ENCODE assay signal across 5 cellular contexts in genomic region chr2:113566674-113567238, GRCh38.
DNase-seq lines count a peak whose midpoint lies in the region; ATAC-seq, FAIRE-seq and TF ChIP-seq lines count a peak whose summit lies in the region.
"Not testable (repeated sequence)": the region's sequence is repeated elsewhere in the genome, so short reads cannot be mapped to it uniquely, and the experiment has no call there.

No MANE protein-coding gene starts in this region.

- H4K20me1 ChIP-seq in K562 (replicated peaks; ENCODE audit: control insufficient read depth, insufficient read depth, low read length), result not testable (repeated sequence)

- not testable (repeated sequence) for H3K56ac ChIP-seq in mesendoderm (ENCODE audit: low read length)

- ATAC-seq in K562, result peak; percentile 30

- TF ChIP-seq EP300 in K562 (IDR thresholded peaks at IDR 0.05; ENCODE audit: low read length), result not testable (repeated sequence)

- not testable (repeated sequence) for H3K9ac ChIP-seq in K562 (ENCODE audit: insufficient read depth in 1 of 2, low read depth in 2 of 2, low read length in 2 of 2); mesendoderm (ENCODE audit: low read length)

- H3K36me3 ChIP-seq in A673 (ENCODE audit: insufficient read depth, low read length, poor library complexity, severe bottlenecking); K562 (ENCODE audit: control insufficient read depth, insufficient read depth, low read length); mesendoderm (ENCODE audit: control insufficient read depth, insufficient read depth, low read length): not testable (repeated sequence)

- POLR2A ChIA-PET in A673 (lab: Charles Lee; ENCODE audit: low non-redundant PET); K562 (lab: Yijun Ruan, JAX): not testable (repeated sequence)

- H2AFZ ChIP-seq in K562 (ENCODE audit: low read depth, low read length), result peak overlapping the region; percentile 42; the same call in 1 of the 2 replicates

- in situ Hi-C loops in K562 (cut with MboI), result not testable (repeated sequence)

- not testable (repeated sequence) for H2AK5ac ChIP-seq in mesendoderm (ENCODE audit: low read length)

- TF ChIP-seq POLR2A in K562 (conservative IDR thresholded peaks at IDR 0.05), result not testable (repeated sequence)

- not testable (repeated sequence) for H3K9me3 ChIP-seq in A673 (ENCODE audit: low read depth, low read length, poor library complexity, severe bottlenecking); K562 (replicated peaks; ENCODE audit: control insufficient read depth, insufficient read depth, low read depth, low read length)

- not testable (repeated sequence) for H4K5ac ChIP-seq in mesendoderm (ENCODE audit: low read length)

- H2BK120ac ChIP-seq in mesendoderm (ENCODE audit: low read depth, low read length), result not testable (repeated sequence)

- not testable (repeated sequence) for H3K4me2 ChIP-seq in K562 (ENCODE audit: insufficient read depth, low read length); mesendoderm (ENCODE audit: low read length)

- H3K4me3 ChIP-seq in A673 (ENCODE audit: low read depth, low read length, poor library complexity, severe bottlenecking); K562; choroid plexus epithelial cell (ENCODE audit: low read depth, low read length); mesendoderm (ENCODE audit: low read length): not testable (repeated sequence)

- H3K27ac ChIP-seq in A673 (ENCODE audit: low read depth, low read length, poor library complexity, severe bottlenecking); K562 (ENCODE audit: extremely low read depth, low read depth, low read length); mesendoderm (ENCODE audit: low read depth, low read length): not testable (repeated sequence)

- WGBS in K562 (ENCODE audit: insufficient coverage, low coverage, missing lambda C conversion rate), result 18% methylated on average over 5 of the region's 7 CpGs
- no CpG with 5 or more reads among the region's 7 CpGs for WGBS in mesendoderm (ENCODE audit: extremely low coverage, insufficient coverage, low lambda C conversion rate)

- CTCF ChIA-PET in A673 (lab: Charles Lee); K562 (lab: Yijun Ruan, JAX; ENCODE audit: low intra/inter-chr PET ratio): not testable (repeated sequence)

- H3K27me3 ChIP-seq in A673 (replicated peaks; ENCODE audit: insufficient read depth, low read depth, low read length, poor library complexity); K562 (ENCODE audit: control insufficient read depth in 2 of 2, insufficient read depth in 2 of 2, low read length in 2 of 2); mesendoderm (ENCODE audit: insufficient read depth, low read length, poor library complexity): not testable (repeated sequence)

- H2BK5ac ChIP-seq in mesendoderm (ENCODE audit: low read length), result not testable (repeated sequence)

- not testable (repeated sequence) for H2BK15ac ChIP-seq in mesendoderm (replicated peaks; ENCODE audit: low read depth)

- DNase-seq in A673 (ENCODE audit: low spot score) (peak; percentile 12), choroid plexus epithelial cell (ENCODE audit: low read depth) (peak; percentile 29), mesendoderm (peak; percentile 45), retina (peak; percentile 3)
- not testable (repeated sequence) for DNase-seq in K562 (ENCODE audit: extremely low read depth in 1 of 4, low spot score in 3 of 4)

- not testable (repeated sequence) for H3K4ac ChIP-seq in mesendoderm (ENCODE audit: low read depth, low read length)

- H3K23ac ChIP-seq in mesendoderm (ENCODE audit: low read length), result not testable (repeated sequence)

- not testable (repeated sequence) for H3K18ac ChIP-seq in mesendoderm (ENCODE audit: low read length)

- BruUV-seq in A673 (replicated peaks; lab: Mats Ljungman, UMichigan); K562 (replicated peaks; lab: Mats Ljungman, UMichigan): not testable (repeated sequence)

- not testable (repeated sequence) for H3K79me1 ChIP-seq in mesendoderm (ENCODE audit: low read length)

- H3K79me2 ChIP-seq in K562 (ENCODE audit: control insufficient read depth, insufficient read depth, low read length); mesendoderm (ENCODE audit: control insufficient read depth, insufficient read depth, low read length): not testable (repeated sequence)

- not testable (repeated sequence) for TF ChIP-seq RAD21 in K562 (CRISPR knock-in tag; conservative IDR thresholded peaks at IDR 0.05 in 1 of 2, IDR thresholded peaks at IDR 0.05 in 1 of 2)

- not testable (repeated sequence) for H3K9me1 ChIP-seq in K562 (ENCODE audit: control insufficient read depth, insufficient read depth, low read length)

- not testable (repeated sequence) for TF ChIP-seq CTCF in A673 (conservative IDR thresholded peaks at IDR 0.05; ENCODE audit: low read depth, low read length); K562 (IDR thresholded peaks at IDR 0.05 in 2 of 3, conservative IDR thresholded peaks at IDR 0.05 in 1 of 3; ENCODE audit: insufficient read depth in 2 of 3, low read depth in 1 of 3, low read length in 3 of 3); choroid plexus epithelial cell (conservative IDR thresholded peaks at IDR 0.05; ENCODE audit: low read depth, low read length)

- H4K8ac ChIP-seq in mesendoderm (ENCODE audit: low read depth, low read length), result not testable (repeated sequence)

- FAIRE-seq in K562 (lab: Jason Lieb, UNC), result not testable (repeated sequence)

- H3K4me1 ChIP-seq in A673 (ENCODE audit: insufficient read depth, low read length, poor library complexity, severe bottlenecking); K562 (replicated peaks in 1 of 2; ENCODE audit: control insufficient read depth in 2 of 2, insufficient read depth in 2 of 2, low read length in 2 of 2); mesendoderm (ENCODE audit: control insufficient read depth, low read depth, low read length): not testable (repeated sequence)

- intact Hi-C loops in A673 (cut with micrococcal nuclease; ENCODE audit: unreplicated experiment); K562 (cut with micrococcal nuclease): not testable (repeated sequence)

TF ChIP-seq in K562, 482 proteins besides CTCF, POLR2A, EP300 and RAD21 (continues in another document):
- TF ChIP-seq SMAD4 (CRISPR knock-in tag; conservative IDR thresholded peaks at IDR 0.05) (peak; percentile 83), GTF2A2 (tag; IDR thresholded peaks at IDR 0.05) (peak; percentile 27; the same call in 1 of the 2 replicates), ZNF592 (IDR thresholded peaks at IDR 0.05) (peak; percentile 77), ZNF583 (CRISPR knock-in tag; IDR thresholded peaks at IDR 0.05) (0 out of 2 replicates have a peak, but pooled peaks have one; percentile 13), DMBX1 (CRISPR knock-in tag; IDR thresholded peaks at IDR 0.05; ENCODE audit: borderline replicate concordance) (peak; percentile 70), CREB3 (tag; conservative IDR thresholded peaks at IDR 0.05; ENCODE audit: low read depth) (0 out of 2 replicates have a peak, but pooled peaks have one; percentile 61), CEBPG (tag; conservative IDR thresholded peaks at IDR 0.05 in 1 of 2, IDR thresholded peaks at IDR 0.05 in 1 of 2) (peak in 1 of 2 experiments; percentile 40; a peak in 1 of 4 replicates), CEBPB (tag; IDR thresholded peaks at IDR 0.05) (peak; percentile 80), NFIC (IDR thresholded peaks at IDR 0.05) (peak; percentile 41; the same call in 1 of the 2 replicates)
- TF ChIP-seq CEBPG (CRISPR knock-in tag; IDR thresholded peaks at IDR 0.05), result not testable (repeated sequence)
